ENCODE assay signal across 1 cellular context in genomic region chr1:23251812-23252211, GRCh38.
TF ChIP-seq lines count a peak whose summit lies in the region.

No MANE protein-coding gene starts in this region.

TF ChIP-seq in SK-N-SH, 30 proteins besides CTCF, POLR2A, EP300 and RAD21 (continued from another document):
- TF ChIP-seq IRF3 (IDR thresholded peaks at IDR 0.05; ENCODE audit: low read depth, low read length) (no peak), USF1 (IDR thresholded peaks at IDR 0.05; ENCODE audit: borderline replicate concordance, low read depth) (no peak), RFX5 (IDR thresholded peaks at IDR 0.05; ENCODE audit: low read length) (no peak), EZH2phosphoT487 (IDR thresholded peaks at IDR 0.05; ENCODE audit: borderline replicate concordance, low read depth) (no peak)
TF ChIP-seq in SK-N-SH: peak in this region for 0.
